ENCODE assay signal across 20 cellular contexts in genomic region chr7:42254217-42254616, GRCh38. TPM values are rescaled to one million over a fixed set of nuclear protein-coding genes. Genes with fewer than 3 reads are reported as not detected.
A peak's percentile ranks its signal among the peaks of the same experiment; 100 is the strongest.
DNase-seq lines count a peak whose midpoint lies in the region; ATAC-seq and TF ChIP-seq lines count a peak whose summit lies in the region.
"Had no signal": no experiment of that assay in that cellular context is flagged by ENCODE, and none has a peak within 500 bp of the region (broad histone marks: within the 10 kb centered on the region; RNA-seq: fewer than 3 reads in every experiment).

No MANE protein-coding gene starts in this region.

- H3K27me3 ChIP-seq in adipocyte (replicated peaks; ENCODE audit: control insufficient read depth, insufficient read depth, low read length) = no peaks in the 10 kb centered on the region
- H3K27me3 ChIP-seq: sigmoid colon, stomach had no signal

- TF ChIP-seq CTCF in foreskin fibroblast (IDR thresholded peaks at IDR 0.05; ENCODE audit: low read depth, low read length) = no peak

- no peaks in the 10 kb centered on the region for H3K36me3 ChIP-seq in adipocyte (ENCODE audit: control insufficient read depth, insufficient read depth, low read length, severe bottlenecking)
- H3K36me3 ChIP-seq: sigmoid colon, stomach had no signal

- H3K4me3 ChIP-seq in adipocyte (ENCODE audit: low read length) (no peak overlapping the region), foreskin fibroblast (ENCODE audit: low read depth in 1 of 2, low read length in 2 of 2) (no peak overlapping the region)
- H3K4me3 ChIP-seq: sigmoid colon, stomach had no signal

- peaks cover 5% of the 10 kb centered on the region for H3K4me1 ChIP-seq in adipocyte (ENCODE audit: control insufficient read depth, insufficient read depth, low read length)
- H3K4me1 ChIP-seq: sigmoid colon, stomach had no signal

- ATAC-seq in GM18861 (IDR thresholded peaks at IDR 0.05; ENCODE audit: unreplicated experiment) (no peak), GM21367 (IDR thresholded peaks at IDR 0.05; ENCODE audit: unreplicated experiment) (no peak)
- ATAC-seq: SK-N-SH treated with all-trans-retinoic acid at 6 μM for 48 hours had no signal

- H3K9me3 ChIP-seq in adipocyte (ENCODE audit: control insufficient read depth, low read length) = no peaks in the 10 kb centered on the region
- H3K9me3 ChIP-seq: sigmoid colon, stomach had no signal

- H3K9ac ChIP-seq in adipocyte (ENCODE audit: low read length) = no peak overlapping the region

- peak; percentile 65 for DNase-seq in AG08395 (ENCODE audit: low spot score)
- peak; percentile 55 for DNase-seq in M059J (ENCODE audit: low read depth)
- peak; percentile 52 for DNase-seq in adipocyte (ENCODE audit: low read depth)
- peak; percentile 81 to 84 for DNase-seq in foreskin fibroblast
- DNase-seq in OCI-M1 (lab: John Stamatoyannopoulos, UW) = no peak
- DNase-seq in globus pallidus (ENCODE audit: low spot score) = no peak
- DNase-seq: activated CD4-positive, alpha-beta T cell treated with anti-CD3 and anti-CD28 coated beads, Interleukin-2, amount 10 ng/mL, durations not matched to agents 24 days and 14 days; activated naive CD4-positive, alpha-beta T cell treated with anti-CD3 and anti-CD28 coated beads for 36 hours; CD4-positive, CD25-positive, alpha-beta regulatory T cell; dermis blood vessel endothelial cell; erythroblast; hippocampal formation; NCI-H1694 treated with DMSO at 0.1 percent for 48 hours; NCI-H510A; sigmoid colon; stimulated activated CD4-positive, alpha-beta T cell treated with anti-CD3 and anti-CD28 coated beads, Interleukin-2, amount 100 ng/mL, for 24 hours; stomach had no signal

RNA-seq across cellular contexts. Expression of gene GLI3, which starts 17.2 kb away (rescaled TPM):
- 4.4 and 7.6 TPM in 2 replicates for total RNA-seq in M059J (2014; rRNA removed; shearing (Covaris generic))
- total RNA-seq: activated CD4-positive, alpha-beta T cell treated with anti-CD3 and anti-CD28 coated beads, Interleukin-2, amount 10 ng/mL, durations not matched to agents 24 days and 14 days; CD4-positive, CD25-positive, alpha-beta regulatory T cell had no signal

Comparison
In these comparisons a context has a peak if more than half of its experiments do, and no peak if none do; other contexts are left out.
1. DNase-seq: peak in AG08395 (single experiment), M059J (single experiment), adipocyte (single experiment) and foreskin fibroblast (2 of 2); none in OCI-M1 (single experiment) and globus pallidus (single experiment).